ENCODE assay signal across 11 cellular contexts in the genomic region with DNA sequence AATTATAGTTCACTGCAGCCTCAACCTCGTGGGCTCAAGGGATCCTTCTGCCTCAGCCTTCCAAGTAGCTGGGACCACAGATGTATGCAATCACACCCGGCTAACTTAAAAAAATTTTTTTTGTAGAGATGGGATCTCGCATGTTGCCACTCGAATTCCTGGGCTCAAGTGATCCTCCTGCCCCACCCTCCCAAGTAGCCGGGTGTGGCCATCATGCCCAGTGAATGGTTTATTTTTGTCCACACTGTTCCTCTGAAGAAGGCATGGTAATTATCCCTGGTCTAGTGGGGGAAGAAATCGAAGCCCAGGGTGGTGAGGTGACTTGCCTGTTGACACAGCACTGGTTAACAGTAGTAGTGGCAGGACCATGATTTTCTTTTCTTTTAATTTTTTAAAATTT. TPM values are rescaled to one million over a fixed set of nuclear protein-coding genes. Genes with fewer than 3 reads are reported as not detected.
A peak's percentile ranks its signal among the peaks of the same experiment; 100 is the strongest.
DNase-seq lines count a peak whose midpoint lies in the region; ATAC-seq and TF ChIP-seq lines count a peak whose summit lies in the region.
"Had no signal": no experiment of that assay in that cellular context is flagged by ENCODE, and none has a peak within 500 bp of the region (broad histone marks: within the 10 kb centered on the region; RNA-seq: fewer than 3 reads in every experiment).

No MANE protein-coding gene starts in this region.

- no CpG with 5 or more reads among the region's 6 CpGs for WGBS in H9 (ENCODE audit: extremely low coverage, insufficient read length, low lambda C conversion rate)
- WGBS in GM23248 (ENCODE audit: low coverage in 1 of 2, low lambda C conversion rate in 2 of 2, missing lambda C conversion rate in 2 of 2), 2 experiments = 82 to 85% methylated on average over 6 of the region's 6 CpGs
- WGBS in neuronal stem cell (ENCODE audit: extremely low coverage in 2 of 2, insufficient read length in 2 of 2, insufficient replicate concordance in 1 of 2), 2 donors = no CpG with 5 or more reads among the region's 6 CpGs

- H3K36me3 Mint-ChIP-seq in H9 (ENCODE audit: insufficient read depth in 1 of 3, low read depth in 3 of 3) (peaks cover 5 to 30% (median 25%) of the 10 kb centered on the region in 3 experiments; a peak in 6 of 7 replicates), mesothelial cell of epicardium (peaks cover 3% of the 10 kb centered on the region)
- H3K36me3 Mint-ChIP-seq in activated CD4-positive, alpha-beta memory T cell treated with anti-CD3 and anti-CD28 coated beads for 36 hours = peaks cover 10% of the 10 kb centered on the region

- no peak overlapping the region for H2BK5ac ChIP-seq in H9 (ENCODE audit: insufficient read length, low read length)
- no peak overlapping the region for H2BK5ac ChIP-seq in neuronal stem cell (ENCODE audit: low read length)

- intact Hi-C loops in activated CD4-positive, alpha-beta memory T cell treated with anti-CD3 and anti-CD28 coated beads for 36 hours (cut with micrococcal nuclease) = no loop called here

- TF ChIP-seq CTCF in H9 (conservative IDR thresholded peaks at IDR 0.05) (no peak), mesothelial cell of epicardium (IDR thresholded peaks at IDR 0.05; ENCODE audit: unreplicated experiment) (no peak)

- H3K27me3 ChIP-seq in BLaER1 = peaks cover 18% of the 10 kb centered on the region
- no peaks in the 10 kb centered on the region for H3K27me3 ChIP-seq in H9 (ENCODE audit: insufficient read depth, low read length)
- H3K27me3 ChIP-seq in GM23248 (replicated peaks; ENCODE audit: insufficient read depth) = no peaks in the 10 kb centered on the region
- no peaks in the 10 kb centered on the region for H3K27me3 ChIP-seq in neuronal stem cell (ENCODE audit: control insufficient read depth in 3 of 3, insufficient read depth in 3 of 3, low read depth in 1 of 3, low read length in 3 of 3)

- peak overlapping the region in 2 of 3 experiments; percentile 59 to 61; a peak in 2 of 7 replicates for H3K27ac Mint-ChIP-seq in H9
- H3K27ac Mint-ChIP-seq in activated CD4-positive, alpha-beta memory T cell treated with anti-CD3 and anti-CD28 coated beads for 36 hours = no peak overlapping the region
- H3K27ac Mint-ChIP-seq in mesothelial cell of epicardium = no peak overlapping the region

- no peaks in the 10 kb centered on the region for H3K9me3 Mint-ChIP-seq in H9
- H3K9me3 Mint-ChIP-seq in activated CD4-positive, alpha-beta memory T cell treated with anti-CD3 and anti-CD28 coated beads for 36 hours = no peaks in the 10 kb centered on the region
- H3K9me3 Mint-ChIP-seq in mesothelial cell of epicardium = no peaks in the 10 kb centered on the region

- H3K36me3 ChIP-seq in BLaER1 (peaks cover 43% of the 10 kb centered on the region), GM23248 (ENCODE audit: low read depth) (no peaks in the 10 kb centered on the region), neuronal stem cell (replicated peaks in 1 of 2; ENCODE audit: control insufficient read depth in 2 of 2, insufficient read depth in 2 of 2, low read length in 2 of 2) (peaks cover 24 to 53% of the 10 kb centered on the region in 2 donors)

- H3K9me3 ChIP-seq in BLaER1 (no peaks in the 10 kb centered on the region), H9 (ENCODE audit: control insufficient read depth, low read depth, low read length) (no peaks in the 10 kb centered on the region), GM23248 (ENCODE audit: low read depth) (no peaks in the 10 kb centered on the region), neuronal stem cell (replicated peaks in 1 of 2; ENCODE audit: control insufficient read depth in 2 of 2, insufficient read depth in 1 of 2, low read depth in 1 of 2, low read length in 2 of 2) (no peaks in the 10 kb centered on the region)

- H3K4ac ChIP-seq in H9 (ENCODE audit: low read depth, low read length) (no peak overlapping the region), neuronal stem cell (ENCODE audit: low read length) (no peak overlapping the region)

- no peaks in the 10 kb centered on the region for H3K9me2 ChIP-seq in GM23248 (ENCODE audit: insufficient read depth)

- H3K4me1 ChIP-seq in BLaER1 (peaks cover 67% of the 10 kb centered on the region), H9 (ENCODE audit: insufficient read depth, low read length) (no peaks in the 10 kb centered on the region), GM23248 (ENCODE audit: insufficient read depth) (peaks cover 4% of the 10 kb centered on the region), neuronal stem cell (ENCODE audit: control insufficient read depth in 2 of 2, insufficient read depth in 1 of 2, low read depth in 1 of 2, low read length in 2 of 2) (peaks cover 2 to 3% of the 10 kb centered on the region in 2 donors)

- H3K4me3 Mint-ChIP-seq in H9 = peak overlapping the region; percentile 91 to 96
- H3K4me3 Mint-ChIP-seq in activated CD4-positive, alpha-beta memory T cell treated with anti-CD3 and anti-CD28 coated beads for 36 hours = peak overlapping the region; percentile 86
- peak overlapping the region; percentile 88 for H3K4me3 Mint-ChIP-seq in mesothelial cell of epicardium

- H3K56ac ChIP-seq in H9 (ENCODE audit: insufficient read length, low read depth, low read length) = no peak overlapping the region

- DNase-seq in H9 (no peak), mesothelial cell of epicardium (ENCODE audit: low spot score in 2 of 2, unreplicated experiment in 2 of 2) (no peak), GM23248 (no peak), neuronal stem cell (ENCODE audit: low spot score) (no peak), NCI-H510A treated with DMSO at 0.1 percent for 48 hours (lab: John Stamatoyannopoulos, UW) (no peak)
- no peak for DNase-seq in activated CD4-positive, alpha-beta memory T cell treated with anti-CD3 and anti-CD28 coated beads for 36 hours
- DNase-seq: NCI-H1694 had no signal

- H3K9ac ChIP-seq in BLaER1 (no peak overlapping the region), H9 (ENCODE audit: extremely low read depth, insufficient read length, low read length) (no peak overlapping the region), GM23248 (no peak overlapping the region), neuronal stem cell (ENCODE audit: low read depth, low read length, poor library complexity) (no peak overlapping the region)

- H4K20me1 ChIP-seq in BLaER1 (peaks cover 60% of the 10 kb centered on the region), H9 (ENCODE audit: control insufficient read depth, insufficient read depth, insufficient read length) (no peaks in the 10 kb centered on the region), GM23248 (ENCODE audit: insufficient read depth) (no peaks in the 10 kb centered on the region)

- no peak for ATAC-seq in GM18873 (IDR thresholded peaks at IDR 0.05; ENCODE audit: low FRiP score, unreplicated experiment)

- H4K91ac ChIP-seq in H9 (ENCODE audit: insufficient read length, low read depth, low read length) (no peak overlapping the region), neuronal stem cell (ENCODE audit: low read depth, low read length, poor library complexity) (no peak overlapping the region)

- no peak overlapping the region for H3T11ph ChIP-seq in H9 (ENCODE audit: low read length)

- H2AFZ ChIP-seq in H9 (ENCODE audit: low read length) (no peak overlapping the region), GM23248 (no peak overlapping the region), neuronal stem cell (ENCODE audit: low read length) (no peak overlapping the region)

- in situ Hi-C loops in GM23248 (cut with MboI) = no loop called here

- no peak overlapping the region for H2AK5ac ChIP-seq in H9 (ENCODE audit: insufficient read length, low read length)
- no peak overlapping the region for H2AK5ac ChIP-seq in neuronal stem cell (ENCODE audit: low read depth, low read length)

- H3K4me1 Mint-ChIP-seq in H9 = peaks cover 4 to 14% of the 10 kb centered on the region in 2 experiments; a peak in 3 of 4 replicates
- H3K4me1 Mint-ChIP-seq in activated CD4-positive, alpha-beta memory T cell treated with anti-CD3 and anti-CD28 coated beads for 36 hours (ENCODE audit: low read depth) = peaks cover 18% of the 10 kb centered on the region
- peaks cover 14% of the 10 kb centered on the region for H3K4me1 Mint-ChIP-seq in mesothelial cell of epicardium

- H3K23ac ChIP-seq in H9 (ENCODE audit: insufficient read length, low read depth, low read length) (no peak overlapping the region), neuronal stem cell (ENCODE audit: low read depth, low read length, poor library complexity) (no peak overlapping the region)

- H2BK20ac ChIP-seq in H9 (ENCODE audit: low read depth, low read length, poor library complexity, severe bottlenecking) = no peak overlapping the region

- no peak overlapping the region for H4K5ac ChIP-seq in H9 (ENCODE audit: insufficient read length, low read depth, low read length)

- H3K79me2 ChIP-seq in H9 (ENCODE audit: insufficient read depth, low read length) = peaks cover 2% of the 10 kb centered on the region; the same call in 1 of the 2 replicates
- peaks cover 16% of the 10 kb centered on the region for H3K79me2 ChIP-seq in GM23248 (ENCODE audit: insufficient read depth)

- H3K27me3 Mint-ChIP-seq in H9 (ENCODE audit: low read depth) = no peaks in the 10 kb centered on the region
- no peaks in the 10 kb centered on the region for H3K27me3 Mint-ChIP-seq in activated CD4-positive, alpha-beta memory T cell treated with anti-CD3 and anti-CD28 coated beads for 36 hours
- H3K27me3 Mint-ChIP-seq in mesothelial cell of epicardium (ENCODE audit: low read depth) = no peaks in the 10 kb centered on the region

- no peak overlapping the region for H3K27ac ChIP-seq in BLaER1
- no peak overlapping the region for H3K27ac ChIP-seq in H9 (ENCODE audit: insufficient read length, low read depth, low read length)
- no peak overlapping the region for H3K27ac ChIP-seq in GM23248
- no peak overlapping the region for H3K27ac ChIP-seq in neuronal stem cell (replicated peaks; ENCODE audit: low read length)
- H3K27ac ChIP-seq: SK-N-MC had no signal

- H3K14ac ChIP-seq in H9 (ENCODE audit: insufficient read depth, low read length) (no peak overlapping the region), neuronal stem cell (ENCODE audit: low read length) (no peak overlapping the region)

- peaks cover 4% of the 10 kb centered on the region for H3K23me2 ChIP-seq in H9 (ENCODE audit: insufficient read length, low read depth, low read length, poor library complexity, severe bottlenecking)

- CTCF ChIA-PET in activated CD4-positive, alpha-beta memory T cell treated with anti-CD3 and anti-CD28 coated beads for 36 hours (lab: Charles Lee) = interaction anchor here (0.6 to 3.4 kb wide), 2 partner anchors 29 to 1268 kb away, joined by 3 to 13 read pairs; a partner anchor contains a TSS

- POLR2A ChIA-PET in activated CD4-positive, alpha-beta memory T cell treated with anti-CD3 and anti-CD28 coated beads for 36 hours (lab: Charles Lee) = no interaction called here

- H2BK15ac ChIP-seq in H9 (ENCODE audit: low read depth, low read length) = no peak overlapping the region
- no peak overlapping the region for H2BK15ac ChIP-seq in neuronal stem cell (ENCODE audit: low read length)

- no peak overlapping the region for H3K4me3 ChIP-seq in BLaER1
- H3K4me3 ChIP-seq in GM23248 = no peak overlapping the region
- peak overlapping the region in 1 of 2 donors; percentile 98 for H3K4me3 ChIP-seq in neuronal stem cell (ENCODE audit: low read length in 2 of 2)
- H3K4me3 ChIP-seq: lung had no signal

- no peak overlapping the region for H3K18ac ChIP-seq in H9 (ENCODE audit: insufficient read length, low read depth, low read length)
- no peak overlapping the region for H3K18ac ChIP-seq in neuronal stem cell (ENCODE audit: low read length)

- H3F3A ChIP-seq in GM23248 (ENCODE audit: insufficient read depth) = peaks cover 11% of the 10 kb centered on the region

- H2BK12ac ChIP-seq in H9 (ENCODE audit: insufficient read length, low read depth, low read length) = no peak overlapping the region
- H2BK12ac ChIP-seq in neuronal stem cell (ENCODE audit: low read length) = no peak overlapping the region

- no peaks in the 10 kb centered on the region for H3K79me1 ChIP-seq in H9 (ENCODE audit: insufficient read depth, low read depth, low read length, poor library complexity, severe bottlenecking)
- peaks cover 6% of the 10 kb centered on the region for H3K79me1 ChIP-seq in neuronal stem cell (ENCODE audit: low read depth, low read length)

- no peak overlapping the region for H4K8ac ChIP-seq in H9 (replicated peaks; ENCODE audit: insufficient read length, low read depth, low read length)
- no peak overlapping the region for H4K8ac ChIP-seq in neuronal stem cell (ENCODE audit: low read depth, low read length)

- no peak overlapping the region for H2BK120ac ChIP-seq in H9 (ENCODE audit: low read depth, low read length, poor library complexity, severe bottlenecking)
- no peak overlapping the region for H2BK120ac ChIP-seq in neuronal stem cell (ENCODE audit: low read depth, low read length)

- H3K4me2 ChIP-seq in BLaER1 (peak overlapping the region; percentile 90), H9 (ENCODE audit: insufficient read depth, insufficient read length, low read length) (no peak overlapping the region), GM23248 (ENCODE audit: unreplicated experiment) (no peak overlapping the region), neuronal stem cell (ENCODE audit: insufficient read depth, low read length, poor library complexity, severe bottlenecking) (no peak overlapping the region)

RNA-seq across cellular contexts. Expression of a gene that starts 1.9 kb away (rescaled TPM):
- total RNA-seq in H9 (2021) (20.7 and 21.9 TPM in 2 replicates), mesothelial cell of epicardium (15.3 to 16.3 TPM (median 16.1 TPM) in 3 replicates)
- 10 to 100 TPM; 14.2 to 14.7 TPM for total RNA-seq in activated CD4-positive, alpha-beta memory T cell treated with anti-CD3 and anti-CD28 coated beads for 36 hours
- 8.0 and 14.9 TPM in 2 replicates for total RNA-seq in GM23248 (2014; rRNA removed; shearing (Covaris generic))
- 12.8 and 13.2 TPM in 2 replicates for polyA plus RNA-seq in GM23248 (2016; fragmentation: Nextera tagmentation; extraction: Ambion mirVana)
- 12.7 TPM for polyA plus RNA-seq in neuronal stem cell (2013, experiment 1 of 2)
- 12.4 TPM for polyA plus RNA-seq in neuronal stem cell (2013, experiment 2 of 2)

RNA-seq across cellular contexts. Expression of a gene that starts 15.5 kb away (rescaled TPM):
- total RNA-seq in H9 (2021) = 1.0 and 1.2 TPM in 2 replicates
- total RNA-seq in activated CD4-positive, alpha-beta memory T cell treated with anti-CD3 and anti-CD28 coated beads for 36 hours = 10 to 100 TPM; 13.8 to 15.2 TPM
- 1.2 to 1.8 TPM (median 1.5 TPM) in 3 replicates for total RNA-seq in mesothelial cell of epicardium
- total RNA-seq in GM23248 (2014; rRNA removed; shearing (Covaris generic)) = 37.7 and 40.7 TPM in 2 replicates
- polyA plus RNA-seq in GM23248 (2016; fragmentation: Nextera tagmentation; extraction: Ambion mirVana) = 26.6 and 27.9 TPM in 2 replicates
- 3.3 TPM for polyA plus RNA-seq in neuronal stem cell (2013, experiment 1 of 2)
- 2.6 TPM for polyA plus RNA-seq in neuronal stem cell (2013, experiment 2 of 2)

RNA-seq across cellular contexts. Expression of a gene that starts 15.7 kb away (rescaled TPM):
- 24.3 and 25.7 TPM in 2 replicates for total RNA-seq in H9 (2021)
- 10 to 100 TPM; 15.4 to 15.9 TPM for total RNA-seq in activated CD4-positive, alpha-beta memory T cell treated with anti-CD3 and anti-CD28 coated beads for 36 hours
- 19.2 to 21.0 TPM (median 20.8 TPM) in 3 replicates for total RNA-seq in mesothelial cell of epicardium
- total RNA-seq in GM23248 (2014; rRNA removed; shearing (Covaris generic)) = 14.9 and 17.5 TPM in 2 replicates
- 17.2 and 17.7 TPM in 2 replicates for polyA plus RNA-seq in GM23248 (2016; fragmentation: Nextera tagmentation; extraction: Ambion mirVana)
- polyA plus RNA-seq in neuronal stem cell (2013, experiment 1 of 2) = 15.9 TPM
- polyA plus RNA-seq in neuronal stem cell (2013, experiment 2 of 2) = 17.1 TPM

RNA-seq across cellular contexts. Expression of a gene that starts 28.9 kb away (rescaled TPM):
- 200 and 203 TPM in 2 replicates for total RNA-seq in H9 (2021)
- 100 to 1,000 TPM; 104 to 109 TPM for total RNA-seq in activated CD4-positive, alpha-beta memory T cell treated with anti-CD3 and anti-CD28 coated beads for 36 hours
- 79.9 to 87.3 TPM (median 84.4 TPM) in 3 replicates for total RNA-seq in mesothelial cell of epicardium
- total RNA-seq in GM23248 (2014; rRNA removed; shearing (Covaris generic)) = 96.6 and 115 TPM in 2 replicates
- 143 and 155 TPM in 2 replicates for polyA plus RNA-seq in GM23248 (2016; fragmentation: Nextera tagmentation; extraction: Ambion mirVana)
- polyA plus RNA-seq in neuronal stem cell (2013, experiment 1 of 2) = 238 TPM
- 230 TPM for polyA plus RNA-seq in neuronal stem cell (2013, experiment 2 of 2)

RNA-seq across cellular contexts. Expression of a gene that starts 40.9 kb away (rescaled TPM):
- total RNA-seq in H9 (2021) (93.9 and 94.8 TPM in 2 replicates), mesothelial cell of epicardium (16.4 to 17.0 TPM (median 16.5 TPM) in 3 replicates)
- 100 to 1,000 TPM; 111 to 112 TPM for total RNA-seq in activated CD4-positive, alpha-beta memory T cell treated with anti-CD3 and anti-CD28 coated beads for 36 hours
- 16.8 and 17.5 TPM in 2 replicates for total RNA-seq in GM23248 (2014; rRNA removed; shearing (Covaris generic))
- 11.9 and 12.4 TPM in 2 replicates for polyA plus RNA-seq in GM23248 (2016; fragmentation: Nextera tagmentation; extraction: Ambion mirVana)
- 31.7 TPM for polyA plus RNA-seq in neuronal stem cell (2013, experiment 1 of 2)
- polyA plus RNA-seq in neuronal stem cell (2013, experiment 2 of 2) = 31.8 TPM

Comparison
In these comparisons a context has a peak if more than half of its experiments do, and no peak if none do; other contexts are left out.
1. H3K27ac Mint-ChIP-seq: peak in H9 (2 of 3); none in activated CD4-positive, alpha-beta memory T cell treated with anti-CD3 and anti-CD28 coated beads for 36 hours (single experiment) and mesothelial cell of epicardium (single experiment).
2. Peak in every context shown above with its lines, with median percentiles within 50 percentile points of each other: H3K4me3 Mint-ChIP-seq.